In genomic region chr9:121574771-121575519, GRCh38 we compare ENCODE assay signal across 24 cellular contexts.
DNase-seq lines count a peak whose midpoint lies in the region; ATAC-seq and TF ChIP-seq lines count a peak whose summit lies in the region.
"Had no signal": no experiment of that assay in that cellular context is flagged by ENCODE, and none has a peak within 500 bp of the region (broad histone marks: within the 10 kb centered on the region; RNA-seq: fewer than 3 reads in every experiment).

No MANE protein-coding gene starts in this region.

- no peak overlapping the region for H3K9ac ChIP-seq in endodermal cell (ENCODE audit: extremely low read depth, low read length, poor library complexity, severe bottlenecking)
- peak overlapping the region in 2 of 3 donors; percentile 20 to 30 for H3K9ac ChIP-seq in skeletal muscle tissue (ENCODE audit: low read depth in 1 of 3, low read length in 3 of 3)
- H3K9ac ChIP-seq: BLaER1, GM23248 had no signal

- no peaks in the 10 kb centered on the region for H3K9me3 Mint-ChIP-seq in endodermal cell
- H3K9me3 Mint-ChIP-seq in nephron progenitor cell: no peaks in the 10 kb centered on the region
- H3K9me3 Mint-ChIP-seq: CD4-positive, alpha-beta T cell; IgD-negative memory B cell had no signal

- H3K36me3 Mint-ChIP-seq in endodermal cell (ENCODE audit: low read depth) (no peaks in the 10 kb centered on the region), nephron progenitor cell (ENCODE audit: low read depth) (no peaks in the 10 kb centered on the region)
- H3K36me3 Mint-ChIP-seq: IgD-negative memory B cell had no signal

- H3K27ac Mint-ChIP-seq in endodermal cell (peak overlapping the region; percentile 48), nephron progenitor cell (peak overlapping the region; percentile 93)
- H3K27ac Mint-ChIP-seq: CD4-positive, alpha-beta T cell; IgD-negative memory B cell had no signal

- ATAC-seq in GM18867 (IDR thresholded peaks at IDR 0.05; ENCODE audit: unreplicated experiment): no peak
- ATAC-seq in HG02571 (IDR thresholded peaks at IDR 0.05; ENCODE audit: unreplicated experiment): no peak
- no peak for ATAC-seq in HG02852 (IDR thresholded peaks at IDR 0.05; ENCODE audit: unreplicated experiment)

- H3K4me3 Mint-ChIP-seq in endodermal cell (no peak overlapping the region), nephron progenitor cell (no peak overlapping the region)
- H3K4me3 Mint-ChIP-seq: CD4-positive, alpha-beta T cell; IgD-negative memory B cell had no signal

- peaks cover 8% of the 10 kb centered on the region for H3K27me3 Mint-ChIP-seq in endodermal cell (ENCODE audit: insufficient read depth)
- H3K27me3 Mint-ChIP-seq in nephron progenitor cell (ENCODE audit: low read depth, poor library complexity): peaks cover 9% of the 10 kb centered on the region
- H3K27me3 Mint-ChIP-seq: IgD-negative memory B cell had no signal

- H3K27ac ChIP-seq in endodermal cell (ENCODE audit: low read depth, low read length) (peak overlapping the region; percentile 78), skeletal muscle tissue (ENCODE audit: low read depth, low read length) (no peak overlapping the region)
- H3K27ac ChIP-seq: 22Rv1, BLaER1, GM23248, SK-N-MC had no signal

- H3K4me1 Mint-ChIP-seq in endodermal cell (peaks cover 14% of the 10 kb centered on the region), nephron progenitor cell (peaks cover 82% of the 10 kb centered on the region)
- H3K4me1 Mint-ChIP-seq: IgD-negative memory B cell had no signal

- no peak overlapping the region for H3K4me3 ChIP-seq in endodermal cell (ENCODE audit: low read length)
- H3K4me3 ChIP-seq in skeletal muscle tissue (ENCODE audit: low read length in 3 of 3): no peak overlapping the region
- H3K4me3 ChIP-seq: BLaER1, GM23248, SK-N-MC had no signal

- H3K27me3 ChIP-seq in endodermal cell (ENCODE audit: control insufficient read depth, insufficient read depth, low read length, poor library complexity, severe bottlenecking): no peaks in the 10 kb centered on the region
- no peaks in the 10 kb centered on the region for H3K27me3 ChIP-seq in skeletal muscle tissue (ENCODE audit: control insufficient read depth in 3 of 3, insufficient read depth in 3 of 3, low read length in 3 of 3)
- H3K27me3 ChIP-seq: BLaER1 had no signal

- no peak for TF ChIP-seq CTCF in endodermal cell (conservative IDR thresholded peaks at IDR 0.05)
- no peak for TF ChIP-seq CTCF in nephron progenitor cell (IDR thresholded peaks at IDR 0.05)

- DNase-seq in NCI-H82 (lab: John Stamatoyannopoulos, UW): peak; percentile 37
- no peak for DNase-seq in NCI-H82 treated with DMSO at 0.1 percent for 48 hours (lab: John Stamatoyannopoulos, UW; ENCODE audit: unreplicated experiment)
- DNase-seq in endodermal cell: peak; percentile 49
- peak; percentile 46 for DNase-seq in nephron progenitor cell
- DNase-seq: ACHN; Caco-2; CD4-positive, alpha-beta T cell; DMS 273 treated with DMSO at 0.1 percent for 48 hours; DMS79 treated with DMSO at 0.1 percent for 48 hours; GM23248; HCEC 1CT; NCI-H1105; NCI-H2029 treated with DMSO at 0.1 percent for 48 hours; NCI-H226; NCI-H524; Right ventricle myocardium superior had no signal

- H3K9me3 ChIP-seq in endodermal cell (ENCODE audit: control insufficient read depth, low read length) (no peaks in the 10 kb centered on the region), skeletal muscle tissue (ENCODE audit: control insufficient read depth in 3 of 3, low read length in 3 of 3) (no peaks in the 10 kb centered on the region)
- H3K9me3 ChIP-seq: BLaER1, Caco-2 had no signal

- peaks cover 4% of the 10 kb centered on the region for H3K4me1 ChIP-seq in endodermal cell (ENCODE audit: control insufficient read depth, insufficient read depth, low read length)
- H3K4me1 ChIP-seq in skeletal muscle tissue (ENCODE audit: control insufficient read depth in 3 of 3, insufficient read depth in 3 of 3, low read length in 3 of 3): peaks cover 42 to 77% (median 74%) of the 10 kb centered on the region in 3 donors
- H3K4me1 ChIP-seq: Caco-2 had no signal

- 86 to 90% methylated on average over 8 to 18 of the region's 18 CpGs for WGBS in endodermal cell (ENCODE audit: insufficient coverage in 1 of 2, insufficient read length in 1 of 2), 2 experiments

- no peaks in the 10 kb centered on the region for H3K36me3 ChIP-seq in endodermal cell (ENCODE audit: control insufficient read depth, insufficient read depth, low read length)
- H3K36me3 ChIP-seq in skeletal muscle tissue (ENCODE audit: control insufficient read depth in 3 of 3, insufficient read depth in 3 of 3, low read length in 3 of 3): peaks cover 4 to 5% (median 4%) of the 10 kb centered on the region in 3 donors
- H3K36me3 ChIP-seq: BLaER1 had no signal
